ENCODE assay signal across 2 cellular contexts in the genomic region with DNA sequence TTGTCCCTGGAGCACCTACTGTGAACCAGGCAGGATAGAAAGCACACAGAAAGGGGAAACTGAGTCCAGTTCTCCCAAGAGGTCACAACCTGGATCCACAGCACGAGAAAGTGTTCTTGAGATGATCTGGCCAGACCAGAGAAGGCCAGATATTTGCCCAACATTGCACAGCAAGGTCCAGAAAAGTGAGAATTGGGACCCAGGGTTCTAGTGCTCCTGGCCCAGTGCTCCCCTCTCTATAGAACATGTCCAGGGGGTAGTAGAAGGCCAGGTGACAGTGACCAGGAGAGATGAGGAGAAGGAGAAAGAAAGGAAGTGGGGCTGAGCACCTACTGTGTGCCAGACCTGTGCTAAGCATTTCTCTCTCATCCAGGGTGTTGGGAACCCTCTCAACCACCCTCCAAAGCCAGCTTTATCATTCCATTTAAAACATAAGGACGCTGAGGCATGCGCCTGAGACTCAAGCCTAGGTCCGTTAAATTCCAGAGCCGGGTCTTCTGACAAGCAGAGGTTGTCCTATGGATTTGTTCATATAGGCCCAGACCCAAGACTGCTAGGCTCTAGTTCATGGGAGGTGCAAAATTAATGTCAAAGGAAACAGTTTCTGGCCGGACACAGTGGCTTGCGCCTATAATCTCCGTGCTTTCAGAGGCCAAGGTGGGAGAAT.
TF ChIP-seq lines count a peak whose summit lies in the region.

No MANE protein-coding gene starts in this region.

TF ChIP-seq in HepG2, 621 proteins besides CTCF, POLR2A, EP300 and RAD21:
- TF ChIP-seq, protein P1, sequence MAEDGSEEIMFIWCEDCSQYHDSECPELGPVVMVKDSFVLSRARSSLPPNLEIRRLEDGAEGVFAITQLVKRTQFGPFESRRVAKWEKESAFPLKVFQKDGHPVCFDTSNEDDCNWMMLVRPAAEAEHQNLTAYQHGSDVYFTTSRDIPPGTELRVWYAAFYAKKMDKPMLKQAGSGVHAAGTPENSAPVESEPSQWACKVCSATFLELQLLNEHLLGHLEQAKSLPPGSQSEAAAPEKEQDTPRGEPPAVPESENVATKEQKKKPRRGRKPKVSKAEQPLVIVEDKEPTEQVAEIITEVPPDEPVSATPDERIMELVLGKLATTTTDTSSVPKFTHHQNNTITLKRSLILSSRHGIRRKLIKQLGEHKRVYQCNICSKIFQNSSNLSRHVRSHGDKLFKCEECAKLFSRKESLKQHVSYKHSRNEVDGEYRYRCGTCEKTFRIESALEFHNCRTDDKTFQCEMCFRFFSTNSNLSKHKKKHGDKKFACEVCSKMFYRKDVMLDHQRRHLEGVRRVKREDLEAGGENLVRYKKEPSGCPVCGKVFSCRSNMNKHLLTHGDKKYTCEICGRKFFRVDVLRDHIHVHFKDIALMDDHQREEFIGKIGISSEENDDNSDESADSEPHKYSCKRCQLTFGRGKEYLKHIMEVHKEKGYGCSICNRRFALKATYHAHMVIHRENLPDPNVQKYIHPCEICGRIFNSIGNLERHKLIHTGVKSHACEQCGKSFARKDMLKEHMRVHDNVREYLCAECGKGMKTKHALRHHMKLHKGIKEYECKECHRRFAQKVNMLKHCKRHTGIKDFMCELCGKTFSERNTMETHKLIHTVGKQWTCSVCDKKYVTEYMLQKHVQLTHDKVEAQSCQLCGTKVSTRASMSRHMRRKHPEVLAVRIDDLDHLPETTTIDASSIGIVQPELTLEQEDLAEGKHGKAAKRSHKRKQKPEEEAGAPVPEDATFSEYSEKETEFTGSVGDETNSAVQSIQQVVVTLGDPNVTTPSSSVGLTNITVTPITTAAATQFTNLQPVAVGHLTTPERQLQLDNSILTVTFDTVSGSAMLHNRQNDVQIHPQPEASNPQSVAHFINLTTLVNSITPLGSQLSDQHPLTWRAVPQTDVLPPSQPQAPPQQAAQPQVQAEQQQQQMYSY (CRISPR knock-in tag; IDR thresholded peaks at IDR 0.05): peak; percentile 90
- TF ChIP-seq ETV5 (CRISPR knock-in tag; IDR thresholded peaks at IDR 0.05; ENCODE audit: borderline replicate concordance): no peak
- TF ChIP-seq ZKSCAN1 (IDR thresholded peaks at IDR 0.05; ENCODE audit: low read length): peak; percentile 69
- TF ChIP-seq, protein P2, sequence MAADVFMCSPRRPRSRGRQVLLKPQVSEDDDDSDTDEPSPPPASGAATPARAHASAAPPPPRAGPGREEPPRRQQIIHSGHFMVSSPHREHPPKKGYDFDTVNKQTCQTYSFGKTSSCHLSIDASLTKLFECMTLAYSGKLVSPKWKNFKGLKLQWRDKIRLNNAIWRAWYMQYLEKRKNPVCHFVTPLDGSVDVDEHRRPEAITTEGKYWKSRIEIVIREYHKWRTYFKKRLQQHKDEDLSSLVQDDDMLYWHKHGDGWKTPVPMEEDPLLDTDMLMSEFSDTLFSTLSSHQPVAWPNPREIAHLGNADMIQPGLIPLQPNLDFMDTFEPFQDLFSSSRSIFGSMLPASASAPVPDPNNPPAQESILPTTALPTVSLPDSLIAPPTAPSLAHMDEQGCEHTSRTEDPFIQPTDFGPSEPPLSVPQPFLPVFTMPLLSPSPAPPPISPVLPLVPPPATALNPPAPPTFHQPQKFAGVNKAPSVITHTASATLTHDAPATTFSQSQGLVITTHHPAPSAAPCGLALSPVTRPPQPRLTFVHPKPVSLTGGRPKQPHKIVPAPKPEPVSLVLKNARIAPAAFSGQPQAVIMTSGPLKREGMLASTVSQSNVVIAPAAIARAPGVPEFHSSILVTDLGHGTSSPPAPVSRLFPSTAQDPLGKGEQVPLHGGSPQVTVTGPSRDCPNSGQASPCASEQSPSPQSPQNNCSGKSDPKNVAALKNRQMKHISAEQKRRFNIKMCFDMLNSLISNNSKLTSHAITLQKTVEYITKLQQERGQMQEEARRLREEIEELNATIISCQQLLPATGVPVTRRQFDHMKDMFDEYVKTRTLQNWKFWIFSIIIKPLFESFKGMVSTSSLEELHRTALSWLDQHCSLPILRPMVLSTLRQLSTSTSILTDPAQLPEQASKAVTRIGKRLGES (CRISPR knock-in tag; IDR thresholded peaks at IDR 0.05; ENCODE audit: borderline replicate concordance): no peak
- peak; percentile 87 for TF ChIP-seq ZNF768 (CRISPR knock-in tag; IDR thresholded peaks at IDR 0.05)
- TF ChIP-seq, protein P3, sequence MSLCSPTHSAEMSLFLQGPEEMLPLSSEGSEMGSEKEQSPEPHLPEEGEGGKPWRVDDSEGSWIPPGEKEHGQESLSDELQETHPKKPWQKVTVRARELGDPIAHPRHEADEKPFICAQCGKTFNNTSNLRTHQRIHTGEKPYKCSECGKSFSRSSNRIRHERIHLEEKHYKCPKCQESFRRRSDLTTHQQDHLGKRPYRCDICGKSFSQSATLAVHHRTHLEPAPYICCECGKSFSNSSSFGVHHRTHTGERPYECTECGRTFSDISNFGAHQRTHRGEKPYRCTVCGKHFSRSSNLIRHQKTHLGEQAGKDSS (CRISPR knock-in tag; IDR thresholded peaks at IDR 0.05; ENCODE audit: borderline replicate concordance, low read depth): peak; percentile 87
- no peak for TF ChIP-seq SOX13 (IDR thresholded peaks at IDR 0.05)
- no peak for TF ChIP-seq SOX13 (CRISPR knock-in tag; conservative IDR thresholded peaks at IDR 0.05 in 1 of 2, IDR thresholded peaks at IDR 0.05 in 1 of 2)

TF ChIP-seq in H1, 55 proteins besides CTCF, POLR2A, EP300 and RAD21:
- TF ChIP-seq EZH2 (IDR thresholded peaks at IDR 0.05; ENCODE audit: low read depth, low read length, severe bottlenecking) (no peak), RXRA (IDR thresholded peaks at IDR 0.05; ENCODE audit: insufficient read depth, low read depth, low read length) (no peak), JUN (IDR thresholded peaks at IDR 0.05; ENCODE audit: low read depth, low read length) (no peak), KDM1A (IDR thresholded peaks at IDR 0.05; ENCODE audit: borderline replicate concordance, low read length) (no peak), SIRT6 (IDR thresholded peaks at IDR 0.05; ENCODE audit: low read length) (no peak), RBBP5 (IDR thresholded peaks at IDR 0.05; ENCODE audit: borderline replicate concordance, low read depth, low read length) (no peak), TCF12 (IDR thresholded peaks at IDR 0.05; ENCODE audit: low read depth, low read length) (no peak), SAP30 (IDR thresholded peaks at IDR 0.05; ENCODE audit: insufficient read depth, insufficient replicate concordance, low read length) (no peak), TEAD4 (IDR thresholded peaks at IDR 0.05; ENCODE audit: low read depth, low read length) (no peak), KDM4A (IDR thresholded peaks at IDR 0.05; ENCODE audit: low read depth, low read length, severe bottlenecking) (no peak), MAFK (IDR thresholded peaks at IDR 0.05; ENCODE audit: low read depth, low read length) (no peak), CEBPB (IDR thresholded peaks at IDR 0.05; ENCODE audit: low read depth, low read length) (no peak)
- TF ChIP-seq, protein P4, sequence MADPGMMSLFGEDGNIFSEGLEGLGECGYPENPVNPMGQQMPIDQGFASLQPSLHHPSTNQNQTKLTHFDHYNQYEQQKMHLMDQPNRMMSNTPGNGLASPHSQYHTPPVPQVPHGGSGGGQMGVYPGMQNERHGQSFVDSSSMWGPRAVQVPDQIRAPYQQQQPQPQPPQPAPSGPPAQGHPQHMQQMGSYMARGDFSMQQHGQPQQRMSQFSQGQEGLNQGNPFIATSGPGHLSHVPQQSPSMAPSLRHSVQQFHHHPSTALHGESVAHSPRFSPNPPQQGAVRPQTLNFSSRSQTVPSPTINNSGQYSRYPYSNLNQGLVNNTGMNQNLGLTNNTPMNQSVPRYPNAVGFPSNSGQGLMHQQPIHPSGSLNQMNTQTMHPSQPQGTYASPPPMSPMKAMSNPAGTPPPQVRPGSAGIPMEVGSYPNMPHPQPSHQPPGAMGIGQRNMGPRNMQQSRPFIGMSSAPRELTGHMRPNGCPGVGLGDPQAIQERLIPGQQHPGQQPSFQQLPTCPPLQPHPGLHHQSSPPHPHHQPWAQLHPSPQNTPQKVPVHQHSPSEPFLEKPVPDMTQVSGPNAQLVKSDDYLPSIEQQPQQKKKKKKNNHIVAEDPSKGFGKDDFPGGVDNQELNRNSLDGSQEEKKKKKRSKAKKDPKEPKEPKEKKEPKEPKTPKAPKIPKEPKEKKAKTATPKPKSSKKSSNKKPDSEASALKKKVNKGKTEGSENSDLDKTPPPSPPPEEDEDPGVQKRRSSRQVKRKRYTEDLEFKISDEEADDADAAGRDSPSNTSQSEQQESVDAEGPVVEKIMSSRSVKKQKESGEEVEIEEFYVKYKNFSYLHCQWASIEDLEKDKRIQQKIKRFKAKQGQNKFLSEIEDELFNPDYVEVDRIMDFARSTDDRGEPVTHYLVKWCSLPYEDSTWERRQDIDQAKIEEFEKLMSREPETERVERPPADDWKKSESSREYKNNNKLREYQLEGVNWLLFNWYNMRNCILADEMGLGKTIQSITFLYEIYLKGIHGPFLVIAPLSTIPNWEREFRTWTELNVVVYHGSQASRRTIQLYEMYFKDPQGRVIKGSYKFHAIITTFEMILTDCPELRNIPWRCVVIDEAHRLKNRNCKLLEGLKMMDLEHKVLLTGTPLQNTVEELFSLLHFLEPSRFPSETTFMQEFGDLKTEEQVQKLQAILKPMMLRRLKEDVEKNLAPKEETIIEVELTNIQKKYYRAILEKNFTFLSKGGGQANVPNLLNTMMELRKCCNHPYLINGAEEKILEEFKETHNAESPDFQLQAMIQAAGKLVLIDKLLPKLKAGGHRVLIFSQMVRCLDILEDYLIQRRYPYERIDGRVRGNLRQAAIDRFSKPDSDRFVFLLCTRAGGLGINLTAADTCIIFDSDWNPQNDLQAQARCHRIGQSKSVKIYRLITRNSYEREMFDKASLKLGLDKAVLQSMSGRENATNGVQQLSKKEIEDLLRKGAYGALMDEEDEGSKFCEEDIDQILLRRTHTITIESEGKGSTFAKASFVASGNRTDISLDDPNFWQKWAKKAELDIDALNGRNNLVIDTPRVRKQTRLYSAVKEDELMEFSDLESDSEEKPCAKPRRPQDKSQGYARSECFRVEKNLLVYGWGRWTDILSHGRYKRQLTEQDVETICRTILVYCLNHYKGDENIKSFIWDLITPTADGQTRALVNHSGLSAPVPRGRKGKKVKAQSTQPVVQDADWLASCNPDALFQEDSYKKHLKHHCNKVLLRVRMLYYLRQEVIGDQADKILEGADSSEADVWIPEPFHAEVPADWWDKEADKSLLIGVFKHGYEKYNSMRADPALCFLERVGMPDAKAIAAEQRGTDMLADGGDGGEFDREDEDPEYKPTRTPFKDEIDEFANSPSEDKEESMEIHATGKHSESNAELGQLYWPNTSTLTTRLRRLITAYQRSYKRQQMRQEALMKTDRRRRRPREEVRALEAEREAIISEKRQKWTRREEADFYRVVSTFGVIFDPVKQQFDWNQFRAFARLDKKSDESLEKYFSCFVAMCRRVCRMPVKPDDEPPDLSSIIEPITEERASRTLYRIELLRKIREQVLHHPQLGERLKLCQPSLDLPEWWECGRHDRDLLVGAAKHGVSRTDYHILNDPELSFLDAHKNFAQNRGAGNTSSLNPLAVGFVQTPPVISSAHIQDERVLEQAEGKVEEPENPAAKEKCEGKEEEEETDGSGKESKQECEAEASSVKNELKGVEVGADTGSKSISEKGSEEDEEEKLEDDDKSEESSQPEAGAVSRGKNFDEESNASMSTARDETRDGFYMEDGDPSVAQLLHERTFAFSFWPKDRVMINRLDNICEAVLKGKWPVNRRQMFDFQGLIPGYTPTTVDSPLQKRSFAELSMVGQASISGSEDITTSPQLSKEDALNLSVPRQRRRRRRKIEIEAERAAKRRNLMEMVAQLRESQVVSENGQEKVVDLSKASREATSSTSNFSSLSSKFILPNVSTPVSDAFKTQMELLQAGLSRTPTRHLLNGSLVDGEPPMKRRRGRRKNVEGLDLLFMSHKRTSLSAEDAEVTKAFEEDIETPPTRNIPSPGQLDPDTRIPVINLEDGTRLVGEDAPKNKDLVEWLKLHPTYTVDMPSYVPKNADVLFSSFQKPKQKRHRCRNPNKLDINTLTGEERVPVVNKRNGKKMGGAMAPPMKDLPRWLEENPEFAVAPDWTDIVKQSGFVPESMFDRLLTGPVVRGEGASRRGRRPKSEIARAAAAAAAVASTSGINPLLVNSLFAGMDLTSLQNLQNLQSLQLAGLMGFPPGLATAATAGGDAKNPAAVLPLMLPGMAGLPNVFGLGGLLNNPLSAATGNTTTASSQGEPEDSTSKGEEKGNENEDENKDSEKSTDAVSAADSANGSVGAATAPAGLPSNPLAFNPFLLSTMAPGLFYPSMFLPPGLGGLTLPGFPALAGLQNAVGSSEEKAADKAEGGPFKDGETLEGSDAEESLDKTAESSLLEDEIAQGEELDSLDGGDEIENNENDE (IDR thresholded peaks at IDR 0.05; ENCODE audit: insufficient replicate concordance, low read length): no peak
- TF ChIP-seq, protein P5, sequence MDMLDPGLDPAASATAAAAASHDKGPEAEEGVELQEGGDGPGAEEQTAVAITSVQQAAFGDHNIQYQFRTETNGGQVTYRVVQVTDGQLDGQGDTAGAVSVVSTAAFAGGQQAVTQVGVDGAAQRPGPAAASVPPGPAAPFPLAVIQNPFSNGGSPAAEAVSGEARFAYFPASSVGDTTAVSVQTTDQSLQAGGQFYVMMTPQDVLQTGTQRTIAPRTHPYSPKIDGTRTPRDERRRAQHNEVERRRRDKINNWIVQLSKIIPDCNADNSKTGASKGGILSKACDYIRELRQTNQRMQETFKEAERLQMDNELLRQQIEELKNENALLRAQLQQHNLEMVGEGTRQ (IDR thresholded peaks at IDR 0.05; ENCODE audit: low read length): no peak
TF ChIP-seq in H1: peak in this region for 0.
